ENCODE assay signal across 8 cellular contexts in the genomic region with DNA sequence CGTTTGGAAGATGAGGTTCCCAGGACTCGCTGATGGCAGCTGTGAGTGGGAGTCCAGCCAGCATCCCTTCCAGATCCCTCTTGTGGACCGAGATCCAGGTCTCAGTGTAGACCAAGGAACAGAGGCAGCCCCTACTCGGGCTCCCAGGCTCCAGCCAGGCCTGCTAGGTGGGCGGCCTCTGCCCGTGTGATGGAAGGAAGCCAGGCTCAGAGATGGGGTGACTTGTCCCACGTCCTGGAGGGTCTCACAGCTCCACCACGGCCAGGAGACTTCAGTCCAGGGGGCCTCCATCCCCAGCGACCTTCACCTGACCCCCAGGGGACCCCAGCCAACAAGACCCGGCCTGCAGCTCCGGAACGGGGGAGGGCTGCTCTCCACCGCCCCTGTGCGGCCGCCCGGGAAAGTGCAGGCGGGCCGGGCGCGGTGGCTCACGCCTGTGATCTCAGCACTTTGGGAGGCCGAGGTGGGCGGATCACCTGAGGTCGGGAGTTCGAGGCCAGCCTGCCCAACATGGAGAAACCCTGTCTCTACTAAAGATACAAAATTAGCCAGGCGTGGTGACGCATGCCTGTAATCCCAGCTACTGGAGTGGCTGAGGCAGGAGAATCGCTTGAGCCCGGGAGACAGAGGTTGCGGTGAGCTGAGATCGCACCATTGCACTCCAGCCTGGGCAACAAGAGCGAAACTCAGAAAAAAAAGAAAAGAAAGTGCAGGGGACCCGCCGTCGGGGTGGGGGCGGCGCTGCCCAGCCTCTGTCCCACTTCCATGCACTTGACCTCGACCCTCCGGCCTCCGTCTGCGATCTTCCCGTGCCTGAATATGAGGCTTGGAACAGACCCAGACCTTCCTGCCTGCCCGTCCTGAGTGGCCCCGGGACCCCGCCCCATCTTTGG. TPM values are rescaled to one million over a fixed set of nuclear protein-coding genes. Genes with fewer than 3 reads are reported as not detected.
A peak's percentile ranks its signal among the peaks of the same experiment; 100 is the strongest.
DNase-seq lines count a peak whose midpoint lies in the region; ATAC-seq and TF ChIP-seq lines count a peak whose summit lies in the region.

No MANE protein-coding gene starts in this region.

- peak overlapping the region; percentile 45 for H3K4me2 ChIP-seq in H9 (ENCODE audit: insufficient read depth, insufficient read length, low read length)

- H3K9me3 ChIP-seq in BE2C (peaks cover 8% of the 10 kb centered on the region), H9 (ENCODE audit: control insufficient read depth, low read depth, low read length) (no peaks in the 10 kb centered on the region)

- H3K4me3 Mint-ChIP-seq in H9 (peak overlapping the region; percentile 29 to 74; a peak in 4 of 5 replicates), neural crest cell (peak overlapping the region; percentile 38)
- H3K4me3 Mint-ChIP-seq in effector memory CD8-positive, alpha-beta T cell: peak overlapping the region; percentile 33 to 37

- H3K79me2 ChIP-seq in H9 (ENCODE audit: insufficient read depth, low read length): no peaks in the 10 kb centered on the region

- ATAC-seq in effector memory CD8-positive, alpha-beta T cell (replicated peaks): peak; percentile 68
- ATAC-seq in HG02981 (IDR thresholded peaks at IDR 0.05; ENCODE audit: unreplicated experiment): no peak

- TF ChIP-seq CTCF in BE2C (IDR thresholded peaks at IDR 0.05; ENCODE audit: low read depth, low read length): peak; percentile 61
- TF ChIP-seq CTCF in H9 (conservative IDR thresholded peaks at IDR 0.05): peak; percentile 96
- peak; percentile 80 for TF ChIP-seq CTCF in neural crest cell (conservative IDR thresholded peaks at IDR 0.05)

- no peak overlapping the region; the same call in 1 of the 2 replicates for H3K14ac ChIP-seq in H9 (ENCODE audit: insufficient read depth, low read length)

- peaks cover 46% of the 10 kb centered on the region for H3K27me3 Mint-ChIP-seq in H9 (ENCODE audit: low read depth)
- peaks cover 14 to 19% of the 10 kb centered on the region in 2 donors for H3K27me3 Mint-ChIP-seq in effector memory CD8-positive, alpha-beta T cell
- H3K27me3 Mint-ChIP-seq in neural crest cell (ENCODE audit: low read depth): peaks cover 43% of the 10 kb centered on the region

- H3K18ac ChIP-seq in H9 (ENCODE audit: insufficient read length, low read depth, low read length): no peak overlapping the region

- no peak overlapping the region for H3T11ph ChIP-seq in H9 (ENCODE audit: low read length)

- no peak overlapping the region for H3K56ac ChIP-seq in H9 (ENCODE audit: insufficient read length, low read depth, low read length)

- H3K36me3 Mint-ChIP-seq in H9 (ENCODE audit: insufficient read depth in 1 of 3, low read depth in 3 of 3) (peaks cover 0 to 2% (median 0%) of the 10 kb centered on the region in 3 experiments; a peak in 2 of 7 replicates), neural crest cell (ENCODE audit: low read depth) (peaks cover 9% of the 10 kb centered on the region)
- peaks cover 19% of the 10 kb centered on the region for H3K36me3 Mint-ChIP-seq in effector memory CD8-positive, alpha-beta T cell (ENCODE audit: insufficient read depth)

- H3K4me3 ChIP-seq in BE2C (ENCODE audit: low read depth, low read length): no peak overlapping the region

- no peaks in the 10 kb centered on the region for H3K79me1 ChIP-seq in H9 (ENCODE audit: insufficient read depth, low read depth, low read length, poor library complexity, severe bottlenecking)

- H2BK20ac ChIP-seq in H9 (ENCODE audit: low read depth, low read length, poor library complexity, severe bottlenecking): no peak overlapping the region

- H4K20me1 ChIP-seq in H9 (ENCODE audit: control insufficient read depth, insufficient read depth, insufficient read length): no peaks in the 10 kb centered on the region

- no peaks in the 10 kb centered on the region for H3K4me1 ChIP-seq in BE2C
- no peaks in the 10 kb centered on the region for H3K4me1 ChIP-seq in H9 (ENCODE audit: insufficient read depth, low read length)

- no peak overlapping the region for H3K9ac ChIP-seq in H9 (ENCODE audit: extremely low read depth, insufficient read length, low read length)

- DNase-seq in BE2C (peak; percentile 58), H9 (peak; percentile 86), UCSD-AML1 (lab: John Stamatoyannopoulos, UW; ENCODE audit: unreplicated experiment) (peak; percentile 58), neural crest cell (ENCODE audit: low read depth, low spot score) (peak; percentile 67), SIG-M5 treated with dmso at 0.1 percent for 504 hours (lab: John Stamatoyannopoulos, UW; ENCODE audit: unreplicated experiment) (no peak), NCI-H510A treated with DMSO at 0.1 percent for 48 hours (lab: John Stamatoyannopoulos, UW) (no peak)
- peak; percentile 32 to 56 (median 53) for DNase-seq in effector memory CD8-positive, alpha-beta T cell

- H4K8ac ChIP-seq in H9 (replicated peaks; ENCODE audit: insufficient read length, low read depth, low read length): no peak overlapping the region

- no peak overlapping the region for H2AFZ ChIP-seq in H9 (ENCODE audit: low read length)

- no peak overlapping the region for H2AK5ac ChIP-seq in H9 (ENCODE audit: insufficient read length, low read length)

- no peak overlapping the region; a peak in 1 of 7 replicates for H3K27ac Mint-ChIP-seq in H9
- no peak overlapping the region for H3K27ac Mint-ChIP-seq in effector memory CD8-positive, alpha-beta T cell
- H3K27ac Mint-ChIP-seq in neural crest cell (ENCODE audit: unreplicated experiment): no peak overlapping the region

- H2BK15ac ChIP-seq in H9 (ENCODE audit: low read depth, low read length): no peak overlapping the region

- no peak overlapping the region for H3K4ac ChIP-seq in H9 (ENCODE audit: low read depth, low read length)

- no peak overlapping the region for H4K91ac ChIP-seq in H9 (ENCODE audit: insufficient read length, low read depth, low read length)

- no peak overlapping the region for H2BK120ac ChIP-seq in H9 (ENCODE audit: low read depth, low read length, poor library complexity, severe bottlenecking)

- peaks cover 9% of the 10 kb centered on the region for H3K23me2 ChIP-seq in H9 (ENCODE audit: insufficient read length, low read depth, low read length, poor library complexity, severe bottlenecking)

- H3K23ac ChIP-seq in H9 (ENCODE audit: insufficient read length, low read depth, low read length): no peak overlapping the region

- peaks cover 8 to 10% of the 10 kb centered on the region in 2 experiments; a peak in 4 of 5 replicates for H3K9me3 Mint-ChIP-seq in H9
- no peaks in the 10 kb centered on the region for H3K9me3 Mint-ChIP-seq in effector memory CD8-positive, alpha-beta T cell
- no peaks in the 10 kb centered on the region for H3K9me3 Mint-ChIP-seq in neural crest cell

- no peak overlapping the region for H3K27ac ChIP-seq in H9 (ENCODE audit: insufficient read length, low read depth, low read length)

- no peaks in the 10 kb centered on the region for H3K36me3 ChIP-seq in BE2C

- H3K27me3 ChIP-seq in BE2C: peaks cover 29% of the 10 kb centered on the region
- peaks cover 14% of the 10 kb centered on the region; the same call in 1 of the 2 replicates for H3K27me3 ChIP-seq in H9 (ENCODE audit: insufficient read depth, low read length)

- peaks cover 0 to 15% of the 10 kb centered on the region in 2 experiments; a peak in 2 of 4 replicates for H3K4me1 Mint-ChIP-seq in H9
- peaks cover 7% of the 10 kb centered on the region in 2 donors for H3K4me1 Mint-ChIP-seq in effector memory CD8-positive, alpha-beta T cell (ENCODE audit: low read depth in 2 of 2)
- peaks cover 5% of the 10 kb centered on the region for H3K4me1 Mint-ChIP-seq in neural crest cell

- H4K5ac ChIP-seq in H9 (ENCODE audit: insufficient read length, low read depth, low read length): no peak overlapping the region

- no peak overlapping the region for H2BK5ac ChIP-seq in H9 (ENCODE audit: insufficient read length, low read length)

- WGBS in H9 (ENCODE audit: extremely low coverage, insufficient read length, low lambda C conversion rate): no CpG with 5 or more reads among the region's 45 CpGs

- no peak overlapping the region for H2BK12ac ChIP-seq in H9 (ENCODE audit: insufficient read length, low read depth, low read length)

RNA-seq across cellular contexts. Expression of a gene that starts 0.6 kb away (rescaled TPM):
- 2.2 TPM for polyA plus RNA-seq in BE2C (2012; ENCODE audit: insufficient read depth, insufficient read length, low read depth)
- total RNA-seq in H9 (2021): 0.72 and 1.2 TPM in 2 replicates
- total RNA-seq in neural crest cell: 0.75 and 1.1 TPM in 2 replicates

RNA-seq across cellular contexts. Expression of a gene that starts 11.6 kb away (rescaled TPM):
- polyA plus RNA-seq in BE2C (2012; ENCODE audit: insufficient read depth, insufficient read length, low read depth): 78.4 TPM
- total RNA-seq in H9 (2021) (7.4 and 8.1 TPM in 2 replicates), neural crest cell (22.3 TPM in 2 replicates)

RNA-seq across cellular contexts. Expression of a gene that starts 34.9 kb away (rescaled TPM):
- 1.8 TPM for polyA plus RNA-seq in BE2C (2012; ENCODE audit: insufficient read depth, insufficient read length, low read depth)
- total RNA-seq in H9 (2021): 16.6 and 18.0 TPM in 2 replicates
- 39.0 and 45.2 TPM in 2 replicates for total RNA-seq in neural crest cell

RNA-seq across cellular contexts. Expression of a gene that starts 35.9 kb away (rescaled TPM):
- 318 TPM for polyA plus RNA-seq in BE2C (2012; ENCODE audit: insufficient read depth, insufficient read length, low read depth)
- total RNA-seq in H9 (2021) (109 and 112 TPM in 2 replicates), neural crest cell (106 and 111 TPM in 2 replicates)

RNA-seq across cellular contexts. Expression of a gene that starts 48.2 kb away (rescaled TPM):
- polyA plus RNA-seq in BE2C (2012; ENCODE audit: insufficient read depth, insufficient read length, low read depth): 4.1 TPM
- total RNA-seq in H9 (2021): 0.64 and 0.66 TPM in 2 replicates
- not detected in 2 replicates for total RNA-seq in neural crest cell

Comparison
In these comparisons a context has a peak if more than half of its experiments do, and no peak if none do; other contexts are left out.
1. DNase-seq: peak in BE2C (single experiment), H9 (single experiment), UCSD-AML1 (single experiment), effector memory CD8-positive, alpha-beta T cell (3 of 3) and neural crest cell (single experiment); none in SIG-M5 treated with dmso at 0.1 percent for 504 hours (single experiment) and NCI-H510A treated with DMSO at 0.1 percent for 48 hours (single experiment).
2. Peak in every context shown above with its lines, with median percentiles within 50 percentile points of each other: CTCF ChIP-seq and H3K4me3 Mint-ChIP-seq.